11 cellular contexts compared by ENCODE assay signal in genomic region chr5:109413463-109413862, GRCh38. TPM values are rescaled to one million over a fixed set of nuclear protein-coding genes. Genes with fewer than 3 reads are reported as not detected.
DNase-seq lines count a peak whose midpoint lies in the region; ATAC-seq, FAIRE-seq and TF ChIP-seq lines count a peak whose summit lies in the region.
"Had no signal": no experiment of that assay in that cellular context is flagged by ENCODE, and none has a peak within 500 bp of the region (broad histone marks: within the 10 kb centered on the region; RNA-seq: fewer than 3 reads in every experiment).

No MANE protein-coding gene starts in this region.

- H3K36me3 Mint-ChIP-seq in activated naive CD4-positive, alpha-beta T cell treated with anti-CD3 and anti-CD28 coated beads, Interleukin-2, amount 10 ng/mL, durations not matched to agents 7 days and 5 days, result peaks cover 16% of the 10 kb centered on the region
- peaks cover 3% of the 10 kb centered on the region for H3K36me3 Mint-ChIP-seq in T-helper 17 cell (ENCODE audit: low read depth)

- DNase-seq in A673 (ENCODE audit: low spot score) (peak; percentile 38), M059J (ENCODE audit: low read depth) (peak; percentile 78), brain microvascular endothelial cell (peak; percentile 50), HepG2 (ENCODE audit: low spot score) (peak; percentile 9), T-helper 17 cell (no peak), activated gamma-delta T cell (lab: John Stamatoyannopoulos, UW) (no peak)
- no peak for DNase-seq in activated naive CD4-positive, alpha-beta T cell treated with anti-CD3 and anti-CD28 coated beads, Interleukin-2, amount 10 ng/mL, durations not matched to agents 7 days and 5 days
- DNase-seq: stimulated activated CD4-positive, alpha-beta T cell treated with anti-CD3 and anti-CD28 coated beads, Interleukin-4, amount 100 ng/mL, for 24 hours had no signal

- peak overlapping the region; percentile 86 for H3K4me2 ChIP-seq in HepG2 (ENCODE audit: low read depth, low read length)

- H3K4me3 ChIP-seq in A673 (ENCODE audit: low read depth, low read length, poor library complexity, severe bottlenecking) (no peak overlapping the region), brain microvascular endothelial cell (ENCODE audit: low read depth, low read length) (no peak overlapping the region), HepG2 (replicated peaks in 1 of 3; ENCODE audit: insufficient read depth in 1 of 3, low read depth in 2 of 3, low read length in 3 of 3) (peak overlapping the region in 1 of 3 experiments; percentile 44; a peak in 3 of 6 replicates)

- peak overlapping the region; percentile 76 for H2AFZ ChIP-seq in HepG2 (ENCODE audit: low read length)

- CTCF ChIA-PET in A673 (lab: Charles Lee) (no interaction called here), HepG2 (lab: Yijun Ruan, JAX; ENCODE audit: low intra/inter-chr PET ratio, low total read pairs) (no interaction called here)
- CTCF ChIA-PET in activated naive CD4-positive, alpha-beta T cell treated with anti-CD3 and anti-CD28 coated beads, Interleukin-2, amount 10 ng/mL, durations not matched to agents 7 days and 5 days (lab: Charles Lee), result no interaction called here

- TF ChIP-seq EP300 in HepG2 (IDR thresholded peaks at IDR 0.05; ENCODE audit: low read depth in 2 of 2, low read length in 2 of 2), result no peak
- TF ChIP-seq EP300 in HepG2 (CRISPR knock-in tag; IDR thresholded peaks at IDR 0.05; ENCODE audit: borderline replicate concordance), result no peak

- H3K27me3 ChIP-seq in A673 (replicated peaks; ENCODE audit: insufficient read depth, low read depth, low read length, poor library complexity), result no peaks in the 10 kb centered on the region
- no peaks in the 10 kb centered on the region for H3K27me3 ChIP-seq in brain microvascular endothelial cell (replicated peaks)
- no peaks in the 10 kb centered on the region; a peak in 1 of 5 replicates for H3K27me3 ChIP-seq in HepG2 (ENCODE audit: control insufficient read depth in 1 of 2, insufficient read depth in 2 of 2, low read length in 2 of 2)

- BruUV-seq in A673 (replicated peaks; lab: Mats Ljungman, UMichigan), result no TSS peak
- no TSS peak for BruUV-seq in HepG2 (replicated peaks; lab: Mats Ljungman, UMichigan)

- 0 out of 2 replicates have a peak, but pooled peaks cover 4% of the 10 kb centered on the region for H4K20me1 ChIP-seq in HepG2 (ENCODE audit: insufficient read depth, low read length)

- peaks cover 12% of the 10 kb centered on the region for H3K79me2 ChIP-seq in HepG2 (ENCODE audit: insufficient read depth, low read length)

- no peak for FAIRE-seq in HepG2 (lab: Jason Lieb, UNC)

- H3K4me3 Mint-ChIP-seq in activated naive CD4-positive, alpha-beta T cell treated with anti-CD3 and anti-CD28 coated beads, Interleukin-2, amount 10 ng/mL, durations not matched to agents 7 days and 5 days, result no peak overlapping the region
- H3K4me3 Mint-ChIP-seq in T-helper 17 cell, result no peak overlapping the region

- no peak for TF ChIP-seq POLR2A in HepG2 (IDR thresholded peaks at IDR 0.05; ENCODE audit: insufficient read depth in 1 of 2, low read depth in 2 of 2, low read length in 2 of 2)

- peaks cover 9% of the 10 kb centered on the region for H3K9me3 ChIP-seq in A673 (ENCODE audit: low read depth, low read length, poor library complexity, severe bottlenecking)
- peaks cover 13% of the 10 kb centered on the region; the same call in 1 of the 2 replicates for H3K9me3 ChIP-seq in HepG2 (ENCODE audit: low read length)
- H3K9me3 ChIP-seq in T-helper 17 cell (ENCODE audit: control insufficient read depth, low read length, poor library complexity, severe bottlenecking), result no peaks in the 10 kb centered on the region

- H3K4me1 ChIP-seq in A673 (ENCODE audit: insufficient read depth, low read length, poor library complexity, severe bottlenecking) (peaks cover 6% of the 10 kb centered on the region), HepG2 (ENCODE audit: insufficient read depth, low read length) (peaks cover 32% of the 10 kb centered on the region)

- no peak overlapping the region for H3K27ac Mint-ChIP-seq in activated naive CD4-positive, alpha-beta T cell treated with anti-CD3 and anti-CD28 coated beads, Interleukin-2, amount 10 ng/mL, durations not matched to agents 7 days and 5 days
- no peak overlapping the region for H3K27ac Mint-ChIP-seq in T-helper 17 cell
- H3K27ac Mint-ChIP-seq: activated T-helper 2 cell treated with anti-CD3 and anti-CD28 coated beads, Interferon-gamma antibody, Interleukin-2, Interleukin-4, amounts not matched to agents 10 μg/mL and 5 μg/mL and 100 μg/mL, durations not matched to agents 14 hours and 24 hours and 36 hours had no signal

- in situ Hi-C loops in brain microvascular endothelial cell (cut with HindIII; ENCODE audit: low pct_ligation_motif_present, low sequenced_read_pairs) (no loop called here), HepG2 (cut with HindIII; ENCODE audit: extremely low pct_ligation_motif_present, low pct_unique_long_range_greater_than_20kb) (no loop called here)

- peaks cover 14% of the 10 kb centered on the region for H3K27me3 Mint-ChIP-seq in activated naive CD4-positive, alpha-beta T cell treated with anti-CD3 and anti-CD28 coated beads, Interleukin-2, amount 10 ng/mL, durations not matched to agents 7 days and 5 days
- no peaks in the 10 kb centered on the region for H3K27me3 Mint-ChIP-seq in T-helper 17 cell

- H3K4me1 Mint-ChIP-seq in activated naive CD4-positive, alpha-beta T cell treated with anti-CD3 and anti-CD28 coated beads, Interleukin-2, amount 10 ng/mL, durations not matched to agents 7 days and 5 days, result peaks cover 20% of the 10 kb centered on the region
- H3K4me1 Mint-ChIP-seq in T-helper 17 cell, result peaks cover 12% of the 10 kb centered on the region

- TF ChIP-seq CTCF in A673 (conservative IDR thresholded peaks at IDR 0.05; ENCODE audit: low read depth, low read length), result no peak
- no peak for TF ChIP-seq CTCF in brain microvascular endothelial cell (IDR thresholded peaks at IDR 0.05; ENCODE audit: low read depth, low read length, missing control alignments)
- TF ChIP-seq CTCF in HepG2 (CRISPR knock-in tag; IDR thresholded peaks at IDR 0.05), result 0 out of 2 replicates have a peak, but pooled peaks have one; percentile 9

- intact Hi-C loops in A673 (cut with micrococcal nuclease; ENCODE audit: unreplicated experiment), result no loop called here
- intact Hi-C loops in HepG2 (cut with micrococcal nuclease; ENCODE audit: unreplicated experiment), result loop anchor here (5.0 kb wide), 3 partner anchors 54 to 1031 kb away; partner anchors contain the start of genes FBXL17 and FER

- H3K9ac ChIP-seq in HepG2 (ENCODE audit: insufficient read depth, low read depth, low read length), result peak overlapping the region; percentile 49

- no peak for TF ChIP-seq RAD21 in HepG2 (CRISPR knock-in tag; IDR thresholded peaks at IDR 0.05)

- H3K36me3 ChIP-seq in A673 (ENCODE audit: insufficient read depth, low read length, poor library complexity, severe bottlenecking) (no peaks in the 10 kb centered on the region), brain microvascular endothelial cell (replicated peaks) (no peaks in the 10 kb centered on the region), HepG2 (replicated peaks in 1 of 2; ENCODE audit: control insufficient read depth in 1 of 2, insufficient read depth in 2 of 2, low read length in 2 of 2) (no peaks in the 10 kb centered on the region)

- H3K27ac ChIP-seq in A673 (ENCODE audit: low read depth, low read length, poor library complexity, severe bottlenecking), result peak overlapping the region; percentile 43
- no peak overlapping the region for H3K27ac ChIP-seq in brain microvascular endothelial cell
- H3K27ac ChIP-seq in HepG2 (ENCODE audit: extremely low read length, insufficient read depth, low read length), result peak overlapping the region; percentile 69
- H3K27ac ChIP-seq: C4-2B had no signal

- H3K9me3 Mint-ChIP-seq in activated naive CD4-positive, alpha-beta T cell treated with anti-CD3 and anti-CD28 coated beads, Interleukin-2, amount 10 ng/mL, durations not matched to agents 7 days and 5 days, result peaks cover 14% of the 10 kb centered on the region

- POLR2A ChIA-PET in A673 (lab: Charles Lee; ENCODE audit: low non-redundant PET) (no interaction called here), HepG2 (lab: Yijun Ruan, JAX) (no interaction called here)

- ATAC-seq in HepG2 (peak; percentile 1), GM21360 (IDR thresholded peaks at IDR 0.05; ENCODE audit: unreplicated experiment) (no peak), T-helper 17 cell (no peak)

RNA-seq across cellular contexts. Expression of gene PJA2, which starts 3.7 kb away (rescaled TPM):
- total RNA-seq in A673 (2021), result 47.3 and 55.2 TPM in 2 replicates
- total RNA-seq in M059J (2014; rRNA removed; shearing (Covaris generic)), result 42.0 and 58.9 TPM in 2 replicates
- 39.4 and 70.7 TPM in 2 replicates for total RNA-seq in HepG2 (2016; rRNA removed; fragmentation: Illumina TruSeq; extraction: Trizol)
- 5.1 and 6.3 TPM in 2 replicates for total RNA-seq in HepG2 (2016; cell fraction: cytosol; rRNA removed; fragmentation: Illumina TruSeq; extraction: Trizol; ENCODE audit: low read depth)
- total RNA-seq in HepG2 (2016; cell fraction: insoluble cytoplasmic fraction; rRNA removed; fragmentation: Illumina TruSeq; extraction: Trizol), result 37.3 and 71.4 TPM in 2 replicates
- total RNA-seq in HepG2 (2016; cell fraction: membrane; rRNA removed; fragmentation: Illumina TruSeq; extraction: Trizol), result 22.7 and 27.8 TPM in 2 replicates
- total RNA-seq in HepG2 (2016; cell fraction: nucleus; rRNA removed; fragmentation: Illumina TruSeq; extraction: Trizol), result 34.8 and 35.7 TPM in 2 replicates
- 29.7 and 41.4 TPM in 2 replicates for polyA plus RNA-seq in HepG2 (2011; rRNA removed)
- polyA plus RNA-seq in HepG2 (2011; cell fraction: cytosol; rRNA removed), result 16.5 and 25.6 TPM in 2 replicates
- 11.3 and 14.3 TPM in 2 replicates for polyA plus RNA-seq in HepG2 (2011; cell fraction: nucleus; rRNA removed)
- polyA plus RNA-seq in HepG2 (2012), result 37.0 and 42.7 TPM in 2 replicates
- polyA plus RNA-seq in HepG2 (2016; cell fraction: cytosol; fragmentation: Illumina TruSeq; extraction: Trizol; ENCODE audit: low read depth), result 2.4 and 2.8 TPM in 2 replicates
- polyA plus RNA-seq in HepG2 (2016; cell fraction: insoluble cytoplasmic fraction; fragmentation: Illumina TruSeq; extraction: Trizol; ENCODE audit: low read depth), result 55.5 and 60.0 TPM in 2 replicates
- 9.5 and 12.5 TPM in 2 replicates for polyA plus RNA-seq in HepG2 (2016; cell fraction: membrane; fragmentation: Illumina TruSeq; extraction: Trizol; ENCODE audit: low read depth)
- 22.2 and 24.7 TPM in 2 replicates for polyA plus RNA-seq in HepG2 (2016; cell fraction: nucleus; fragmentation: Illumina TruSeq; extraction: Trizol; ENCODE audit: insufficient read depth, low read depth)
- polyA minus RNA-seq in HepG2 (2011; rRNA and poly(A)+ RNA removed; ENCODE audit: low replicate concordance), result 30.6 and 33.6 TPM in 2 replicates
- 45.1 and 46.4 TPM in 2 replicates for polyA minus RNA-seq in HepG2 (2011; cell fraction: cytosol; rRNA and poly(A)+ RNA removed)
- 65.7 and 70.6 TPM in 2 replicates for polyA minus RNA-seq in HepG2 (2011; cell fraction: nucleus; rRNA and poly(A)+ RNA removed)
- 10 to 100 TPM; 63.9 to 68.0 TPM for total RNA-seq in T-helper 17 cell

Comparison
In these comparisons a context has a peak if more than half of its experiments do, and no peak if none do; other contexts are left out.
1. DNase-seq: peak in A673 (single experiment), M059J (single experiment), brain microvascular endothelial cell (single experiment) and HepG2 (single experiment); none in activated naive CD4-positive, alpha-beta T cell treated with anti-CD3 and anti-CD28 coated beads, Interleukin-2, amount 10 ng/mL, durations not matched to agents 7 days and 5 days (single experiment), T-helper 17 cell (0 of 3) and activated gamma-delta T cell (single experiment).